In genomic region chr6:19107468-19107867, GRCh38 we compare ENCODE assay signal across 19 cellular contexts.
A peak's percentile ranks its signal among the peaks of the same experiment; 100 is the strongest.
DNase-seq lines count a peak whose midpoint lies in the region; ATAC-seq, FAIRE-seq and TF ChIP-seq lines count a peak whose summit lies in the region.
"Had no signal": no experiment of that assay in that cellular context is flagged by ENCODE, and none has a peak within 500 bp of the region (broad histone marks: within the 10 kb centered on the region; RNA-seq: fewer than 3 reads in every experiment).

No MANE protein-coding gene starts in this region.

- no peak overlapping the region for H3K56ac ChIP-seq in IMR-90 (ENCODE audit: extremely low read depth, insufficient read depth, low read length)

- POLR2A ChIA-PET in A549 (lab: Yijun Ruan, JAX) = no interaction called here
- POLR2A ChIA-PET in IMR-90 (lab: Charles Lee; ENCODE audit: unreplicated experiment) = no interaction called here

- no peaks in the 10 kb centered on the region for H3K36me3 ChIP-seq in IMR-90 (ENCODE audit: control insufficient read depth, insufficient read depth, low read length)
- H3K36me3 ChIP-seq: BLaER1 treated with 17β-estradiol and CSF1 and Interleukin-3, amounts not matched to agents 10 nM and 100 nM had no signal

- no peaks in the 10 kb centered on the region for H3K9me1 ChIP-seq in IMR-90 (ENCODE audit: insufficient read depth, low read length)

- no peak for DNase-seq in A549 (ENCODE audit: low read depth in 1 of 2, low spot score in 1 of 2)
- DNase-seq in IMR-90 = no peak
- DNase-seq in HuH-7.5 (ENCODE audit: low spot score) = no peak
- DNase-seq: 8988T; AML-193; Caco-2; Calu3; CD4-positive, alpha-beta T cell; CD8-positive, alpha-beta T cell; DMS79 treated with DMSO at 0.1 percent for 48 hours; GF-D8 had no signal

- intact Hi-C loops in IMR-90 (cut with micrococcal nuclease) = no loop called here

- H3K4me1 ChIP-seq in A549 = no peaks in the 10 kb centered on the region
- no peaks in the 10 kb centered on the region for H3K4me1 ChIP-seq in IMR-90 (ENCODE audit: control insufficient read depth, insufficient read depth, low read length)
- H3K4me1 ChIP-seq: BLaER1 treated with 17β-estradiol and CSF1 and Interleukin-3, amounts not matched to agents 10 nM and 100 nM; Caco-2 had no signal

- FAIRE-seq in A549 (lab: Jason Lieb, UNC) (no peak), colon (lab: Jason Lieb, UNC) (peak; percentile 45)
- FAIRE-seq: A204.1, D721Med, G401.6, GM12891 had no signal

- no peak overlapping the region for H2BK15ac ChIP-seq in IMR-90 (ENCODE audit: low read depth, low read length)

- dilution Hi-C loops in IMR-90 (cut with HindIII; ENCODE audit: low sequenced_read_pairs, unreplicated experiment) = no loop called here

- BruUV-seq in IMR-90 (replicated peaks; lab: Mats Ljungman, UMichigan) = no TSS peak

- TF ChIP-seq CTCF in A549 (IDR thresholded peaks at IDR 0.05) (no peak), IMR-90 (conservative IDR thresholded peaks at IDR 0.05; ENCODE audit: low read depth, low read length) (no peak)

- H2AK5ac ChIP-seq in IMR-90 (ENCODE audit: low read depth, low read length) = no peak overlapping the region

- H4K20me1 ChIP-seq in IMR-90 (ENCODE audit: insufficient read depth, low read length) = no peaks in the 10 kb centered on the region
- H4K20me1 ChIP-seq: BLaER1 treated with 17β-estradiol and CSF1 and Interleukin-3, amounts not matched to agents 10 nM and 100 nM had no signal

- no peak overlapping the region for H3K4ac ChIP-seq in IMR-90 (ENCODE audit: low read depth, low read length)

- in situ Hi-C loops in IMR-90 (cut with MboI; ENCODE audit: low sequenced_read_pairs) = no loop called here

- no peak overlapping the region for H3K18ac ChIP-seq in IMR-90 (ENCODE audit: low read depth, low read length)

- no peak for TF ChIP-seq POLR2A in A549 (IDR thresholded peaks at IDR 0.05; ENCODE audit: low read length)
- TF ChIP-seq POLR2A in IMR-90 (IDR thresholded peaks at IDR 0.05; ENCODE audit: low read depth, low read length) = no peak

- WGBS in A549 (ENCODE audit: missing lambda C conversion rate) = 3% methylated on average over 1 of the region's 1 CpG
- no CpG with 5 or more reads among the region's 1 CpG for WGBS in IMR-90 (ENCODE audit: extremely low coverage in 2 of 2, insufficient read length in 1 of 2), 2 experiments

- H4K5ac ChIP-seq in IMR-90 (ENCODE audit: low read depth, low read length) = no peak overlapping the region

- H3K4me2 ChIP-seq in A549 (no peak overlapping the region), IMR-90 (ENCODE audit: low read depth, low read length) (no peak overlapping the region)
- H3K4me2 ChIP-seq: BLaER1 treated with 17β-estradiol and CSF1 and Interleukin-3, amounts not matched to agents 10 nM and 100 nM had no signal

- no peak overlapping the region for H2BK20ac ChIP-seq in IMR-90 (ENCODE audit: low read depth, low read length)

- no peak overlapping the region for H4K8ac ChIP-seq in IMR-90 (ENCODE audit: low read depth in 2 of 2, low read length in 2 of 2)

- H3K9ac ChIP-seq in IMR-90 (ENCODE audit: low read depth, low read length) = no peak overlapping the region
- H3K9ac ChIP-seq: BLaER1 treated with 17β-estradiol and CSF1 and Interleukin-3, amounts not matched to agents 10 nM and 100 nM had no signal

- no peak overlapping the region for H3K27ac ChIP-seq in A549
- no peak overlapping the region for H3K27ac ChIP-seq in IMR-90 (ENCODE audit: insufficient read depth, low read length)
- H3K27ac ChIP-seq: BLaER1 treated with 17β-estradiol and CSF1 and Interleukin-3, amounts not matched to agents 10 nM and 100 nM; C4-2B had no signal

- no peak overlapping the region for H2AFZ ChIP-seq in IMR-90 (replicated peaks; ENCODE audit: low read length, poor library complexity)

- H3K23ac ChIP-seq in IMR-90 (ENCODE audit: low read depth, low read length) = no peak overlapping the region

- no peaks in the 10 kb centered on the region for H3K9me3 ChIP-seq in A549
- peaks cover 5% of the 10 kb centered on the region for H3K9me3 ChIP-seq in IMR-90 (ENCODE audit: control insufficient read depth, insufficient read depth, low read length)
- H3K9me3 ChIP-seq: Caco-2 had no signal

- H4K91ac ChIP-seq in IMR-90 (ENCODE audit: insufficient read depth, low read depth, low read length) = no peak overlapping the region

- H3K27me3 ChIP-seq in IMR-90 (ENCODE audit: control insufficient read depth, insufficient read depth, low read length) = no peaks in the 10 kb centered on the region
- H3K27me3 ChIP-seq: BLaER1 treated with 17β-estradiol and CSF1 and Interleukin-3, amounts not matched to agents 10 nM and 100 nM had no signal

- no peak for ATAC-seq in A549
- ATAC-seq in IMR-90 (ENCODE audit: low read depth) = no peak
- ATAC-seq in HG03045 (IDR thresholded peaks at IDR 0.05; ENCODE audit: unreplicated experiment) = no peak
- ATAC-seq: CD8-positive, alpha-beta T cell had no signal

- H3K14ac ChIP-seq in IMR-90 (replicated peaks; ENCODE audit: low read depth, low read length) = no peak overlapping the region

- TF ChIP-seq EP300 in A549 (IDR thresholded peaks at IDR 0.05) = no peak

- no peak overlapping the region for H2AK9ac ChIP-seq in IMR-90 (replicated peaks; ENCODE audit: low read depth, low read length, poor library complexity)

- no peak for TF ChIP-seq RAD21 in A549 (conservative IDR thresholded peaks at IDR 0.05 in 1 of 2, IDR thresholded peaks at IDR 0.05 in 1 of 2)
- no peak for TF ChIP-seq RAD21 in IMR-90 (IDR thresholded peaks at IDR 0.05; ENCODE audit: low read length)

- CTCF ChIA-PET in A549 (lab: Yijun Ruan, JAX) = no interaction called here
- CTCF ChIA-PET in IMR-90 (lab: Yijun Ruan, JAX) = no interaction called here

- H2BK120ac ChIP-seq in IMR-90 (ENCODE audit: low read depth, low read length) = no peak overlapping the region

- H3K4me3 ChIP-seq in A549 (no peak overlapping the region), IMR-90 (ENCODE audit: insufficient read depth, low read depth, low read length) (no peak overlapping the region)
- H3K4me3 ChIP-seq: BLaER1 treated with 17β-estradiol and CSF1 and Interleukin-3, amounts not matched to agents 10 nM and 100 nM had no signal

- no peak overlapping the region for H2BK5ac ChIP-seq in IMR-90 (ENCODE audit: low read depth, low read length, poor library complexity, severe bottlenecking)

- H3K79me1 ChIP-seq in IMR-90 (ENCODE audit: low read depth in 1 of 2, low read length in 2 of 2) = no peaks in the 10 kb centered on the region

TF ChIP-seq in A549, 52 proteins besides CTCF, POLR2A, EP300 and RAD21:
- TF ChIP-seq TFCP2L1 (CRISPR knock-in tag; IDR thresholded peaks at IDR 0.05) (no peak), MAFK (IDR thresholded peaks at IDR 0.05; ENCODE audit: partially characterized antibody) (peak; percentile 48)

TF ChIP-seq in IMR-90, 13 proteins besides CTCF, POLR2A, EP300 and RAD21:
- TF ChIP-seq BHLHE40 (IDR thresholded peaks at IDR 0.05; ENCODE audit: low read depth, low read length) (no peak), MXI1 (IDR thresholded peaks at IDR 0.05; ENCODE audit: borderline replicate concordance, low read depth, low read length) (no peak), RCOR1 (IDR thresholded peaks at IDR 0.05; ENCODE audit: insufficient replicate concordance, low read length) (no peak), MAZ (IDR thresholded peaks at IDR 0.05; ENCODE audit: borderline replicate concordance, low read depth, low read length) (no peak), USF2 (IDR thresholded peaks at IDR 0.05; ENCODE audit: low read depth, low read length) (no peak), MAFK (IDR thresholded peaks at IDR 0.05; ENCODE audit: low read depth, low read length) (peak; percentile 66), CEBPB (IDR thresholded peaks at IDR 0.05; ENCODE audit: low read depth, low read length) (no peak), ELK1 (IDR thresholded peaks at IDR 0.05; ENCODE audit: borderline replicate concordance, low read depth, low read length) (no peak)
